In genomic region chr16:31568577-31569359, GRCh38 we compare ENCODE assay signal across 10 cellular contexts. TPM values are rescaled to one million over a fixed set of nuclear protein-coding genes. Genes with fewer than 3 reads are reported as not detected.
DNase-seq lines count a peak whose midpoint lies in the region; ATAC-seq and TF ChIP-seq lines count a peak whose summit lies in the region.
"Had no signal": no experiment of that assay in that cellular context is flagged by ENCODE, and none has a peak within 500 bp of the region (broad histone marks: within the 10 kb centered on the region; RNA-seq: fewer than 3 reads in every experiment).

No MANE protein-coding gene starts in this region.

- H3K9ac ChIP-seq in endodermal cell (ENCODE audit: extremely low read depth, low read length, poor library complexity, severe bottlenecking), result no peak overlapping the region

- H3K27me3 Mint-ChIP-seq in endodermal cell (ENCODE audit: insufficient read depth) (peaks cover 76% of the 10 kb centered on the region), nephron (ENCODE audit: low read depth) (peaks cover 61% of the 10 kb centered on the region)

- H3K9me3 Mint-ChIP-seq in endodermal cell, result peaks cover 54% of the 10 kb centered on the region
- H3K9me3 Mint-ChIP-seq in nephron, result peaks cover 18% of the 10 kb centered on the region

- no peak for TF ChIP-seq POLR2A in vagina (IDR thresholded peaks at IDR 0.05)

- no peaks in the 10 kb centered on the region for H3K4me1 Mint-ChIP-seq in endodermal cell
- no peaks in the 10 kb centered on the region for H3K4me1 Mint-ChIP-seq in nephron

- no peak overlapping the region for H3K27ac ChIP-seq in endodermal cell (ENCODE audit: low read depth, low read length)
- no peak overlapping the region for H3K27ac ChIP-seq in vagina

- H3K36me3 Mint-ChIP-seq in endodermal cell (ENCODE audit: low read depth) (no peaks in the 10 kb centered on the region), nephron (ENCODE audit: low read depth) (no peaks in the 10 kb centered on the region)

- WGBS in endodermal cell (ENCODE audit: insufficient coverage in 1 of 2, insufficient read length in 1 of 2), 2 experiments, result 10 to 13% methylated on average over 3 to 48 of the region's 49 CpGs

- intact Hi-C loops in vagina (cut with DNase I), result no loop called here

- TF ChIP-seq CTCF in endodermal cell (conservative IDR thresholded peaks at IDR 0.05), result no peak
- TF ChIP-seq CTCF in nephron (IDR thresholded peaks at IDR 0.05; ENCODE audit: unreplicated experiment in 3 of 3), result no peak
- TF ChIP-seq CTCF in vagina (IDR thresholded peaks at IDR 0.05), result no peak

- ATAC-seq in HG03565 (IDR thresholded peaks at IDR 0.05; ENCODE audit: unreplicated experiment), result no peak

- no peaks in the 10 kb centered on the region for H3K4me1 ChIP-seq in endodermal cell (ENCODE audit: control insufficient read depth, insufficient read depth, low read length)
- peaks cover 9% of the 10 kb centered on the region for H3K4me1 ChIP-seq in vagina

- no peak overlapping the region for H3K27ac Mint-ChIP-seq in endodermal cell
- H3K27ac Mint-ChIP-seq in nephron, result no peak overlapping the region

- H3K36me3 ChIP-seq in endodermal cell (ENCODE audit: control insufficient read depth, insufficient read depth, low read length) (no peaks in the 10 kb centered on the region), vagina (no peaks in the 10 kb centered on the region)

- H3K27me3 ChIP-seq in endodermal cell (ENCODE audit: control insufficient read depth, insufficient read depth, low read length, poor library complexity, severe bottlenecking), result peaks cover 73% of the 10 kb centered on the region
- H3K27me3 ChIP-seq in vagina, result no peaks in the 10 kb centered on the region

- DNase-seq in stimulated activated CD4-positive, alpha-beta T cell treated with anti-CD3 and anti-CD28 coated beads, Interleukin-15, amount 100 ng/mL, for 24 hours, result peak; percentile 26
- no peak for DNase-seq in stimulated activated CD4-positive, alpha-beta T cell treated with anti-CD3 and anti-CD28 coated beads, Interleukin-2, amount 100 ng/mL, for 48 hours
- peak; percentile 76 for DNase-seq in endodermal cell
- DNase-seq in vagina (ENCODE audit: extremely low spot score in 2 of 2), result no peak
- DNase-seq in OCI-M2 (lab: John Stamatoyannopoulos, UW; ENCODE audit: unreplicated experiment), result no peak
- no peak for DNase-seq in epidermal melanocyte (ENCODE audit: insufficient read length, low spot score)
- DNase-seq: hypothalamus, OCI-M1 had no signal

- H3K9me3 ChIP-seq in endodermal cell (ENCODE audit: control insufficient read depth, low read length) (peaks cover 3% of the 10 kb centered on the region), vagina (no peaks in the 10 kb centered on the region)

- H3K4me3 Mint-ChIP-seq in endodermal cell (peak overlapping the region; percentile 47), nephron (peak overlapping the region; percentile 39 to 77 (median 72))

- H3K4me3 ChIP-seq in endodermal cell (ENCODE audit: low read length) (peak overlapping the region; percentile 71), vagina (peak overlapping the region; percentile 31 to 33)

RNA-seq across cellular contexts. Expression of gene AHSP, which starts 41.1 kb away (rescaled TPM):
- total RNA-seq in endodermal cell, result not detected
- polyA plus RNA-seq in endodermal cell (2013, experiment 1 of 2), result not detected
- not detected for polyA plus RNA-seq in endodermal cell (2013, experiment 2 of 2)
- total RNA-seq in vagina, result not detected

Comparison
In these comparisons a context has a peak if more than half of its experiments do, and no peak if none do; other contexts are left out.
1. DNase-seq: peak in stimulated activated CD4-positive, alpha-beta T cell treated with anti-CD3 and anti-CD28 coated beads, Interleukin-15, amount 100 ng/mL, for 24 hours (single experiment) and endodermal cell (single experiment); none in stimulated activated CD4-positive, alpha-beta T cell treated with anti-CD3 and anti-CD28 coated beads, Interleukin-2, amount 100 ng/mL, for 48 hours (0 of 2), vagina (0 of 2), OCI-M2 (single experiment) and epidermal melanocyte (single experiment).